19 cellular contexts compared by ENCODE assay signal in the genomic region with DNA sequence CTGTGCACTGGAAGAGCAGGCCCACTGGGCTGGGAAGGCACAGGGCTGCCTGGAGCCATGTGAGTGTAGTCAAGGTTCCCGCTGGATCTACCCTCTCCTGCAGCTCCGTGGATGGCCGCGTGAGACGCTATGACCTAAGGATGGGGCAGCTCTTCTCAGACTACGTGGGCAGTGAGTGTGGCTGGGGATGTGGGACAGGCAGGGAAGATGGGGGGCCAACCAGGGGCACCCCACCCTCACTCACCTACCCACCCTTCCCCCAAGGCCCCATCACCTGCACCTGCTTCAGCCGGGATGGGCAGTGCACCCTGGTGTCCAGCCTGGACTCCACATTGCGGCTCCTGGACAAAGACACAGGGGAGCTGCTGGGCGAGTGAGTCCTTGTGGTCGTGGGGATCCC. TPM values are rescaled to one million over a fixed set of nuclear protein-coding genes. Genes with fewer than 3 reads are reported as not detected.
"Had no signal": no experiment of that assay in that cellular context is flagged by ENCODE, and none has a peak within 500 bp of the region (broad histone marks: within the 10 kb centered on the region; RNA-seq: fewer than 3 reads in every experiment).

No MANE protein-coding gene starts in this region.

- H3K4me3 ChIP-seq: adrenal gland, esophagus muscularis mucosa, gastroesophageal sphincter, heart left ventricle, tibial artery had no signal

- H3K27ac ChIP-seq: esophagus muscularis mucosa, heart left ventricle, tibial artery had no signal

- DNase-seq: cortex of kidney, kidney had no signal

- H3K27me3 ChIP-seq: adrenal gland, esophagus muscularis mucosa, gastroesophageal sphincter, heart left ventricle, tibial artery had no signal

- H3K9me3 ChIP-seq: adrenal gland, esophagus muscularis mucosa, gastroesophageal sphincter, heart left ventricle, tibial artery had no signal

- FAIRE-seq: bronchial epithelial cell, kidney, urothelium cell line had no signal

RNA-seq across cellular contexts. Expression of gene GNG14, which starts 15.1 kb away (rescaled TPM):
- total RNA-seq: activated CD4-positive, alpha-beta T cell treated with anti-CD3 and anti-CD28 coated beads, Interleukin-2, amount 10 ng/mL, durations not matched to agents 7 days and 5 days; activated CD8-positive, alpha-beta T cell treated with anti-CD3 and anti-CD28 coated beads, Interleukin-2, amount 10 ng/mL, durations not matched to agents 7 days and 5 days; activated naive CD4-positive, alpha-beta T cell treated with anti-CD3 and anti-CD28 coated beads, Interleukin-2, amount 50 U/mL, for 72 hours; adrenal gland; bronchial epithelial cell; endothelial cell of umbilical vein; esophagus muscularis mucosa; gastroesophageal sphincter; heart left ventricle; kidney; left lobe of liver; mammary epithelial cell; omental fat pad; progenitor cell of endocrine pancreas; subcutaneous adipose tissue had no signal
- polyA plus RNA-seq: adrenal gland, endothelial cell of umbilical vein, heart left ventricle, mammary epithelial cell, neural cell had no signal
